ENCODE assay signal across 11 cellular contexts in the genomic region with DNA sequence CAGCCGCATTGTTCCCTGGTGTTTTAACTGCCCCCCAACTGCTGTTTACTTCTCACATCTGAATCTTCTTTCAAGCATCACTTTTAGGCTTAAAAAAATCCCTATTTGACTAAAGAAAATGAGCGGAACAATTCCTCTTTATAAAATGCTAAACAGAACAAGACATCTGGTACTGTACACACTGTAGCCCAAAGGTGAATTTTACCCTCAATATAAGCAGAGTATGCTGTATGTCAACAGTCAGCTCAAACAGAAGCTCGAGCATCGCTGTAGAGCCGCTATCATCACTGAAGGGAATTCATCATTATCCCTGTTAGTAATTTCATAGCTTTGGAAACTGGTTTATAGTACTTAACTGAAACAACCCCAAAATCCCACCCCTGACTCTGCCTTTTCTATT.
DNase-seq lines count a peak whose midpoint lies in the region; ATAC-seq, FAIRE-seq and TF ChIP-seq lines count a peak whose summit lies in the region.
"Had no signal": no experiment of that assay in that cellular context is flagged by ENCODE, and none has a peak within 500 bp of the region (broad histone marks: within the 10 kb centered on the region; RNA-seq: fewer than 3 reads in every experiment).

No MANE protein-coding gene starts in this region.

- peak overlapping the region; percentile 67 for H2AFZ ChIP-seq in K562 (ENCODE audit: low read depth, low read length)

- CTCF ChIA-PET in K562 (lab: Yijun Ruan, JAX; ENCODE audit: low intra/inter-chr PET ratio): no interaction called here

- no peak for TF ChIP-seq EP300 in K562 (IDR thresholded peaks at IDR 0.05; ENCODE audit: low read length)

- POLR2A ChIA-PET in K562 (lab: Yijun Ruan, JAX): interaction anchor here (0.6 to 1.9 kb wide), 4 partner anchors 10 to 89 kb away, joined by 3 to 6 read pairs (median 4); a partner anchor contains a TSS

- H3K9me3 ChIP-seq in HUES6 (ENCODE audit: control insufficient read depth, insufficient read depth, low read depth, low read length): no peaks in the 10 kb centered on the region
- H3K9me3 ChIP-seq in K562 (replicated peaks; ENCODE audit: control insufficient read depth, insufficient read depth, low read depth, low read length): no peaks in the 10 kb centered on the region

- ATAC-seq in K562: no peak
- no peak for ATAC-seq in activated CD4-positive, CD25-positive, alpha-beta regulatory T cell treated with anti-CD3 and anti-CD28 coated beads, Interleukin-2, amount 50 U/mL, for 24 hours

- H4K20me1 ChIP-seq in K562 (replicated peaks; ENCODE audit: control insufficient read depth, insufficient read depth, low read length): no peaks in the 10 kb centered on the region

- intact Hi-C loops in K562 (cut with micrococcal nuclease) (loop anchor here (2.0 kb wide), 2 partner anchors 15 to 83 kb away; no protein-coding TSS in a partner anchor), head of caudate nucleus (cut with DNase I) (no loop called here)

- peaks cover 90% of the 10 kb centered on the region for H3K79me2 ChIP-seq in K562 (ENCODE audit: control insufficient read depth, insufficient read depth, low read length)

- peaks cover 67% of the 10 kb centered on the region for H3K4me1 ChIP-seq in HUES6 (ENCODE audit: control insufficient read depth, insufficient read depth, low read length)
- H3K4me1 ChIP-seq in K562 (replicated peaks in 1 of 2; ENCODE audit: control insufficient read depth in 2 of 2, insufficient read depth in 2 of 2, low read length in 2 of 2): peaks cover 32 to 88% of the 10 kb centered on the region in 2 experiments

- H3K27ac ChIP-seq in C4-2B (peak overlapping the region; percentile 22; the same call in 1 of the 2 replicates), HUES6 (ENCODE audit: low read depth, low read length) (peak overlapping the region; percentile 88), K562 (ENCODE audit: extremely low read depth, low read depth, low read length) (peak overlapping the region; percentile 85)

- H3K27me3 ChIP-seq in HUES6 (ENCODE audit: control insufficient read depth, insufficient read depth, low read length): no peaks in the 10 kb centered on the region
- no peaks in the 10 kb centered on the region for H3K27me3 ChIP-seq in K562 (ENCODE audit: control insufficient read depth in 2 of 2, insufficient read depth in 2 of 2, low read length in 2 of 2)

- peak overlapping the region; percentile 73 for H3K4me2 ChIP-seq in K562 (ENCODE audit: insufficient read depth, low read length)

- in situ Hi-C loops in K562 (cut with MboI): no loop called here

- FAIRE-seq in K562 (lab: Jason Lieb, UNC): no peak

- no peak overlapping the region for H3K4me3 Mint-ChIP-seq in neural crest cell
- H3K4me3 Mint-ChIP-seq: activated CD8-positive, alpha-beta T cell treated with anti-CD3 and anti-CD28 coated beads for 36 hours; activated naive CD8-positive, alpha-beta T cell treated with anti-CD3 and anti-CD28 coated beads, Interleukin-2, amount 10 ng/mL, durations not matched to agents 7 days and 5 days; memory B cell had no signal

- H3K4me3 ChIP-seq in HUES6 (ENCODE audit: low read depth, low read length): no peak overlapping the region
- no peak overlapping the region for H3K4me3 ChIP-seq in K562

- TF ChIP-seq POLR2A in K562 (conservative IDR thresholded peaks at IDR 0.05): no peak

- no peaks in the 10 kb centered on the region for H3K9me3 Mint-ChIP-seq in neural crest cell
- H3K9me3 Mint-ChIP-seq: activated CD8-positive, alpha-beta T cell treated with anti-CD3 and anti-CD28 coated beads for 36 hours; activated naive CD8-positive, alpha-beta T cell treated with anti-CD3 and anti-CD28 coated beads, Interleukin-2, amount 10 ng/mL, durations not matched to agents 7 days and 5 days; memory B cell had no signal

- no peaks in the 10 kb centered on the region for H3K36me3 ChIP-seq in HUES6 (ENCODE audit: control insufficient read depth, insufficient read depth, low read length)
- peaks cover 12% of the 10 kb centered on the region; the same call in 2 of the 3 replicates for H3K36me3 ChIP-seq in K562 (ENCODE audit: control insufficient read depth, insufficient read depth, low read length)

- TF ChIP-seq CTCF in C4-2B (conservative IDR thresholded peaks at IDR 0.05) (no peak), K562 (IDR thresholded peaks at IDR 0.05 in 2 of 3, conservative IDR thresholded peaks at IDR 0.05 in 1 of 3; ENCODE audit: insufficient read depth in 2 of 3, low read depth in 1 of 3, low read length in 3 of 3) (no peak), neural crest cell (conservative IDR thresholded peaks at IDR 0.05) (no peak)

- H3K27ac Mint-ChIP-seq in neural crest cell (ENCODE audit: unreplicated experiment): peak overlapping the region; percentile 87
- H3K27ac Mint-ChIP-seq: memory B cell had no signal

- no peaks in the 10 kb centered on the region for H3K9me1 ChIP-seq in K562 (ENCODE audit: control insufficient read depth, insufficient read depth, low read length)

- WGBS in K562 (ENCODE audit: insufficient coverage, low coverage, missing lambda C conversion rate): 67% methylated on average over 5 of the region's 5 CpGs

- no TSS peak for BruUV-seq in K562 (replicated peaks; lab: Mats Ljungman, UMichigan)

- H3K9ac ChIP-seq in HUES6 (ENCODE audit: low read length) (peak overlapping the region; percentile 63), K562 (ENCODE audit: insufficient read depth in 1 of 2, low read depth in 2 of 2, low read length in 2 of 2) (peak overlapping the region in 1 of 2 experiments; percentile 61; a peak in 2 of 4 replicates)

- H3K27me3 Mint-ChIP-seq in neural crest cell (ENCODE audit: low read depth): no peaks in the 10 kb centered on the region
- H3K27me3 Mint-ChIP-seq: activated CD8-positive, alpha-beta T cell treated with anti-CD3 and anti-CD28 coated beads for 36 hours; activated naive CD8-positive, alpha-beta T cell treated with anti-CD3 and anti-CD28 coated beads, Interleukin-2, amount 10 ng/mL, durations not matched to agents 7 days and 5 days; memory B cell had no signal

- TF ChIP-seq RAD21 in K562 (CRISPR knock-in tag; conservative IDR thresholded peaks at IDR 0.05 in 1 of 2, IDR thresholded peaks at IDR 0.05 in 1 of 2): no peak

- no peaks in the 10 kb centered on the region for H3K36me3 Mint-ChIP-seq in neural crest cell (ENCODE audit: low read depth)

- DNase-seq in K562 (ENCODE audit: extremely low read depth in 1 of 4, low spot score in 3 of 4) (no peak), neural crest cell (ENCODE audit: low read depth, low spot score) (no peak), head of caudate nucleus (no peak), NCI-H187 (lab: John Stamatoyannopoulos, UW) (no peak), NCI-H2196 (lab: John Stamatoyannopoulos, UW; ENCODE audit: unreplicated experiment) (no peak)
- DNase-seq: activated naive CD8-positive, alpha-beta T cell treated with anti-CD3 and anti-CD28 coated beads, Interleukin-2, amount 10 ng/mL, durations not matched to agents 7 days and 5 days had no signal

- peaks cover 59% of the 10 kb centered on the region for H3K4me1 Mint-ChIP-seq in neural crest cell

TF ChIP-seq in K562, 482 proteins besides CTCF, POLR2A, EP300 and RAD21:
- no peak for TF ChIP-seq HDAC6 (IDR thresholded peaks at IDR 0.05; ENCODE audit: low read depth, low read length)
- peak; percentile 32; the same call in 1 of the 2 replicates for TF ChIP-seq GTF2A2 (tag; IDR thresholded peaks at IDR 0.05)
- TF ChIP-seq, protein P1, sequence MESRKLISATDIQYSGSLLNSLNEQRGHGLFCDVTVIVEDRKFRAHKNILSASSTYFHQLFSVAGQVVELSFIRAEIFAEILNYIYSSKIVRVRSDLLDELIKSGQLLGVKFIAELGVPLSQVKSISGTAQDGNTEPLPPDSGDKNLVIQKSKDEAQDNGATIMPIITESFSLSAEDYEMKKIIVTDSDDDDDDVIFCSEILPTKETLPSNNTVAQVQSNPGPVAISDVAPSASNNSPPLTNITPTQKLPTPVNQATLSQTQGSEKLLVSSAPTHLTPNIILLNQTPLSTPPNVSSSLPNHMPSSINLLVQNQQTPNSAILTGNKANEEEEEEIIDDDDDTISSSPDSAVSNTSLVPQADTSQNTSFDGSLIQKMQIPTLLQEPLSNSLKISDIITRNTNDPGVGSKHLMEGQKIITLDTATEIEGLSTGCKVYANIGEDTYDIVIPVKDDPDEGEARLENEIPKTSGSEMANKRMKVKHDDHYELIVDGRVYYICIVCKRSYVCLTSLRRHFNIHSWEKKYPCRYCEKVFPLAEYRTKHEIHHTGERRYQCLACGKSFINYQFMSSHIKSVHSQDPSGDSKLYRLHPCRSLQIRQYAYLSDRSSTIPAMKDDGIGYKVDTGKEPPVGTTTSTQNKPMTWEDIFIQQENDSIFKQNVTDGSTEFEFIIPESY (CRISPR knock-in tag; IDR thresholded peaks at IDR 0.05): 0 out of 2 replicates have a peak, but pooled peaks have one; percentile 33
- no peak for TF ChIP-seq PHTF2 (CRISPR knock-in tag; IDR thresholded peaks at IDR 0.05)

Comparison
In these comparisons a context has a peak if more than half of its experiments do, and no peak if none do; other contexts are left out.
1. H3K27ac ChIP-seq: peak in every context shown above with its lines; median percentile 88 in HUES6; 85 in K562; 22 in C4-2B.